In the genomic region with DNA sequence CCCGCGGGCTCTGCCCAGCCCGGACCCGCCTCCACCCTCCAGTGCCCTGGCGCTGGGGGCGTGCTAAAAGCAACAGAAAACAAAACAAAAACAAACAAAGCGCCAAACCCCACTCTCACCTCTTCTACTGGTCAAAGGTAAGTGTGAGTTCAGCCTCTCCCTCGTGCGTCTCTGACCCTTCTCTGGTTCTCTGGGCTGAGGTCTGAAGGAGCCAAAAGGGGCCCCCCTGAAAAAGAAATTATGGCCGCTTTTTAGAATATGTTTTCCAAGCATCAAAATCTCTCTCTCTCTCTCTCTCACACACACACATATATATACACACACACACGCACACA, we compare ENCODE assay signal across 8 cellular contexts.
DNase-seq lines count a peak whose midpoint lies in the region; ATAC-seq, FAIRE-seq and TF ChIP-seq lines count a peak whose summit lies in the region.

No MANE protein-coding gene starts in this region.

- H3K27ac Mint-ChIP-seq in activated T-cell treated with anti-CD3 and anti-CD28 coated beads, Interleukin-2, amount 50 U/mL, for 72 hours, result no peak overlapping the region
- no peak overlapping the region for H3K27ac Mint-ChIP-seq in activated naive CD8-positive, alpha-beta T cell treated with anti-CD3 and anti-CD28 coated beads, Interleukin-2, amount 10 ng/mL, durations not matched to agents 7 days and 5 days

- ATAC-seq in activated T-cell treated with anti-CD3 and anti-CD28 coated beads, Interleukin-2, amount 50 U/mL, for 72 hours (replicated peaks in 1 of 2), result no peak
- no peak for ATAC-seq in activated naive CD8-positive, alpha-beta T cell treated with anti-CD3 and anti-CD28 coated beads, Interleukin-2, amount 10 ng/mL, durations not matched to agents 7 days and 5 days (ENCODE audit: low read depth)
- ATAC-seq in HepG2 (no peak), thoracic aorta (ENCODE audit: insufficient number of reproducible peaks, low FRiP score, low read depth) (no peak), HG03097 (IDR thresholded peaks at IDR 0.05; ENCODE audit: low FRiP score, unreplicated experiment) (no peak)

- BruUV-seq in HepG2 (replicated peaks; lab: Mats Ljungman, UMichigan), result no TSS peak

- DNase-seq in activated T-cell treated with anti-CD3 and anti-CD28 coated beads, Interleukin-2, amount 50 U/mL, for 72 hours, result no peak
- DNase-seq in activated T-cell treated with anti-CD3 and anti-CD28 coated beads, Interleukin-2, amount 50 U/mL, for 48 hours, result no peak
- DNase-seq in activated naive CD8-positive, alpha-beta T cell treated with anti-CD3 and anti-CD28 coated beads, Interleukin-2, amount 10 ng/mL, durations not matched to agents 7 days and 5 days, result no peak
- no peak for DNase-seq in HepG2 (ENCODE audit: low spot score)
- no peak for DNase-seq in thoracic aorta (ENCODE audit: low spot score)
- no peak for DNase-seq in NCI-H2081 (lab: John Stamatoyannopoulos, UW)
- DNase-seq in DMS53 treated with DMSO at 0.1 percent for 48 hours (lab: John Stamatoyannopoulos, UW; ENCODE audit: unreplicated experiment), result no peak

- peak overlapping the region; percentile 77 to 79 for H3K4me3 Mint-ChIP-seq in activated T-cell treated with anti-CD3 and anti-CD28 coated beads, Interleukin-2, amount 50 U/mL, for 72 hours
- peak overlapping the region; percentile 77 for H3K4me3 Mint-ChIP-seq in activated naive CD8-positive, alpha-beta T cell treated with anti-CD3 and anti-CD28 coated beads, Interleukin-2, amount 10 ng/mL, durations not matched to agents 7 days and 5 days

- H3K27ac ChIP-seq in HepG2 (ENCODE audit: extremely low read length, insufficient read depth, low read length), result no peak overlapping the region
- no peak overlapping the region for H3K27ac ChIP-seq in thoracic aorta

- no peak overlapping the region for H3K9ac ChIP-seq in HepG2 (ENCODE audit: insufficient read depth, low read depth, low read length)

- TF ChIP-seq RAD21 in HepG2 (CRISPR knock-in tag; IDR thresholded peaks at IDR 0.05), result no peak

- 13% methylated on average over 5 of the region's 11 CpGs for WGBS in HepG2 (ENCODE audit: low lambda C conversion rate)

- peaks cover 0 to 3% of the 10 kb centered on the region in 2 donors for H3K36me3 Mint-ChIP-seq in activated T-cell treated with anti-CD3 and anti-CD28 coated beads, Interleukin-2, amount 50 U/mL, for 72 hours (ENCODE audit: insufficient read depth in 2 of 2)
- H3K36me3 Mint-ChIP-seq in activated naive CD8-positive, alpha-beta T cell treated with anti-CD3 and anti-CD28 coated beads, Interleukin-2, amount 10 ng/mL, durations not matched to agents 7 days and 5 days, result no peaks in the 10 kb centered on the region

- FAIRE-seq in HepG2 (lab: Jason Lieb, UNC), result no peak

- H3K4me1 Mint-ChIP-seq in activated T-cell treated with anti-CD3 and anti-CD28 coated beads, Interleukin-2, amount 50 U/mL, for 72 hours (ENCODE audit: low read depth), result peaks cover 15% of the 10 kb centered on the region
- H3K4me1 Mint-ChIP-seq in activated naive CD8-positive, alpha-beta T cell treated with anti-CD3 and anti-CD28 coated beads, Interleukin-2, amount 10 ng/mL, durations not matched to agents 7 days and 5 days, result peaks cover 13% of the 10 kb centered on the region

- intact Hi-C loops in HepG2 (cut with micrococcal nuclease; ENCODE audit: unreplicated experiment), result loop anchor here (2.0 to 10.0 kb wide), 7 partner anchors 54 to 1180 kb away; no protein-coding TSS in a partner anchor

- TF ChIP-seq CTCF in HepG2 (CRISPR knock-in tag; IDR thresholded peaks at IDR 0.05), result no peak
- TF ChIP-seq CTCF in thoracic aorta (IDR thresholded peaks at IDR 0.05), result no peak

- H3K4me2 ChIP-seq in HepG2 (ENCODE audit: low read depth, low read length), result 0 out of 2 replicates have a peak overlapping the region, but pooled peaks have one; percentile 26

- H3K9me3 Mint-ChIP-seq in activated T-cell treated with anti-CD3 and anti-CD28 coated beads, Interleukin-2, amount 50 U/mL, for 72 hours, result no peaks in the 10 kb centered on the region
- no peaks in the 10 kb centered on the region for H3K9me3 Mint-ChIP-seq in activated naive CD8-positive, alpha-beta T cell treated with anti-CD3 and anti-CD28 coated beads, Interleukin-2, amount 10 ng/mL, durations not matched to agents 7 days and 5 days

- TF ChIP-seq EP300 in HepG2 (IDR thresholded peaks at IDR 0.05; ENCODE audit: low read depth in 2 of 2, low read length in 2 of 2) (no peak), HepG2 (CRISPR knock-in tag; IDR thresholded peaks at IDR 0.05; ENCODE audit: borderline replicate concordance) (no peak)

- TF ChIP-seq POLR2A in HepG2 (IDR thresholded peaks at IDR 0.05; ENCODE audit: insufficient read depth in 1 of 2, low read depth in 2 of 2, low read length in 2 of 2), result no peak

- CTCF ChIA-PET in HepG2 (lab: Yijun Ruan, JAX; ENCODE audit: low intra/inter-chr PET ratio, low total read pairs), result interaction anchor here (1.5 kb wide), 1 partner anchor 1088 kb away, joined by 8 read pairs; no protein-coding TSS in a partner anchor

- H3K79me2 ChIP-seq in HepG2 (ENCODE audit: insufficient read depth, low read length), result no peaks in the 10 kb centered on the region

- H3K9me3 ChIP-seq in HepG2 (ENCODE audit: low read length) (no peaks in the 10 kb centered on the region), thoracic aorta (no peaks in the 10 kb centered on the region)

- H3K4me3 ChIP-seq in HepG2 (replicated peaks in 1 of 3; ENCODE audit: insufficient read depth in 1 of 3, low read depth in 2 of 3, low read length in 3 of 3), result no peak overlapping the region
- H3K4me3 ChIP-seq in thoracic aorta, result peak overlapping the region; percentile 74

- POLR2A ChIA-PET in activated naive CD8-positive, alpha-beta T cell treated with anti-CD3 and anti-CD28 coated beads, Interleukin-2, amount 10 ng/mL, durations not matched to agents 7 days and 5 days (lab: Charles Lee), result no interaction called here
- POLR2A ChIA-PET in HepG2 (lab: Yijun Ruan, JAX), result no interaction called here

- H3K27me3 ChIP-seq in HepG2 (ENCODE audit: control insufficient read depth in 1 of 2, insufficient read depth in 2 of 2, low read length in 2 of 2) (peaks cover 2 to 12% of the 10 kb centered on the region in 2 experiments; a peak in 2 of 5 replicates), thoracic aorta (replicated peaks; ENCODE audit: insufficient read depth) (no peaks in the 10 kb centered on the region)

- H4K20me1 ChIP-seq in HepG2 (ENCODE audit: insufficient read depth, low read length), result no peaks in the 10 kb centered on the region

- in situ Hi-C loops in HepG2 (cut with HindIII; ENCODE audit: extremely low pct_ligation_motif_present, low pct_unique_long_range_greater_than_20kb), result loop anchor here (10.0 to 25.0 kb wide), 2 partner anchors 867 to 1090 kb away; no protein-coding TSS in a partner anchor

- H3K27me3 Mint-ChIP-seq in activated T-cell treated with anti-CD3 and anti-CD28 coated beads, Interleukin-2, amount 50 U/mL, for 72 hours (ENCODE audit: low read depth), result peaks cover 90% of the 10 kb centered on the region
- H3K27me3 Mint-ChIP-seq in activated naive CD8-positive, alpha-beta T cell treated with anti-CD3 and anti-CD28 coated beads, Interleukin-2, amount 10 ng/mL, durations not matched to agents 7 days and 5 days, result peaks cover 85% of the 10 kb centered on the region

- H2AFZ ChIP-seq in HepG2 (ENCODE audit: low read length), result no peak overlapping the region

- H3K36me3 ChIP-seq in HepG2 (replicated peaks in 1 of 2; ENCODE audit: control insufficient read depth in 1 of 2, insufficient read depth in 2 of 2, low read length in 2 of 2), result no peaks in the 10 kb centered on the region
- H3K36me3 ChIP-seq in thoracic aorta, result no peaks in the 10 kb centered on the region

- H3K4me1 ChIP-seq in HepG2 (ENCODE audit: insufficient read depth, low read length) (peaks cover 10% of the 10 kb centered on the region; the same call in 1 of the 2 replicates), thoracic aorta (ENCODE audit: control insufficient read depth in 1 of 2, low read depth in 2 of 2) (peaks cover 8 to 12% of the 10 kb centered on the region in 2 donors)

TF ChIP-seq in HepG2, 621 proteins besides CTCF, POLR2A, EP300 and RAD21:
- TF ChIP-seq HDAC6 (IDR thresholded peaks at IDR 0.05; ENCODE audit: low read depth, low read length) (no peak), CCDC6 (CRISPR knock-in tag; IDR thresholded peaks at IDR 0.05) (0 out of 2 replicates have a peak, but pooled peaks have one; percentile 27)
